7 cellular contexts compared by ENCODE assay signal in genomic region chr15:58603927-58604326, GRCh38.
DNase-seq lines count a peak whose midpoint lies in the region; TF ChIP-seq lines count a peak whose summit lies in the region.
"Not testable (repeated sequence)": the region's sequence is repeated elsewhere in the genome, so short reads cannot be mapped to it uniquely, and the experiment has no call there.

No MANE protein-coding gene starts in this region.

- TF ChIP-seq EP300 in stomach (IDR thresholded peaks at IDR 0.05), result not testable (repeated sequence)

- H3K27ac ChIP-seq in C4-2B (peak overlapping the region; percentile 98), VCaP (peak overlapping the region; percentile 63), breast epithelium (peak overlapping the region; percentile 59 to 67), esophagus squamous epithelium (peak overlapping the region in 3 of 4 donors; percentile 56 to 67 (median 59)), stomach (peak overlapping the region; percentile 22 to 75 (median 64))

- 0 out of 2 replicates have a peak overlapping the region, but pooled peaks have one; percentile 18 for H3K4me3 ChIP-seq in LNCaP clone FGC (ENCODE audit: low read depth, low read length)
- H3K4me3 ChIP-seq in breast epithelium; esophagus squamous epithelium; mucosa of stomach (ENCODE audit: low read length); stomach: not testable (repeated sequence)

- not testable (repeated sequence) for H3K27me3 ChIP-seq in breast epithelium; esophagus squamous epithelium; mucosa of stomach (ENCODE audit: control insufficient read depth, insufficient read depth, low read length); stomach

- not testable (repeated sequence) for TF ChIP-seq POLR2A in breast epithelium (IDR thresholded peaks at IDR 0.05); esophagus squamous epithelium (IDR thresholded peaks at IDR 0.05); stomach (IDR thresholded peaks at IDR 0.05)

- DNase-seq in LNCaP clone FGC (ENCODE audit: low read depth); breast epithelium (ENCODE audit: low spot score in 2 of 2); esophagus squamous epithelium (lab: John Stamatoyannopoulos, UW); stomach: not testable (repeated sequence)

- not testable (repeated sequence) for H3K36me3 ChIP-seq in breast epithelium; mucosa of stomach (ENCODE audit: control insufficient read depth, insufficient read depth, low read length)
- H3K36me3 ChIP-seq in esophagus squamous epithelium, result peaks cover 0 to 49% (median 0%) of the 10 kb centered on the region in 3 donors
- peaks cover 0 to 22% (median 17%) of the 10 kb centered on the region in 4 donors for H3K36me3 ChIP-seq in stomach

- not testable (repeated sequence) for H3K9me3 ChIP-seq in breast epithelium; esophagus squamous epithelium; mucosa of stomach (ENCODE audit: control insufficient read depth, low read length); stomach

- H3K9ac ChIP-seq in mucosa of stomach (ENCODE audit: low read length), result peak overlapping the region; percentile 30

- 90 to 92% methylated on average over 8 of the region's 8 CpGs for WGBS in esophagus squamous epithelium, 2 donors
- 86 to 95% (median 92%) methylated on average over 8 of the region's 8 CpGs for WGBS in stomach, 5 donors

- intact Hi-C loops in breast epithelium (cut with DNase I; ENCODE audit: low total_unique reads); esophagus squamous epithelium (cut with DNase I); stomach (cut with DNase I; ENCODE audit: low total_unique reads): not testable (repeated sequence)

- TF ChIP-seq CTCF in C4-2B (conservative IDR thresholded peaks at IDR 0.05); LNCaP clone FGC (IDR thresholded peaks at IDR 0.05; ENCODE audit: control insufficient read depth, extremely low read depth, insufficient read depth); VCaP (conservative IDR thresholded peaks at IDR 0.05); breast epithelium (IDR thresholded peaks at IDR 0.05); esophagus squamous epithelium (IDR thresholded peaks at IDR 0.05); stomach (IDR thresholded peaks at IDR 0.05): not testable (repeated sequence)

- H3K4me1 ChIP-seq in breast epithelium, result not testable (repeated sequence)
- H3K4me1 ChIP-seq in esophagus squamous epithelium (peaks cover 0 to 14% (median 3%) of the 10 kb centered on the region in 3 donors), mucosa of stomach (ENCODE audit: control insufficient read depth, insufficient read depth, low read length) (peaks cover 36% of the 10 kb centered on the region), stomach (peaks cover 0 to 10% (median 10%) of the 10 kb centered on the region in 4 donors)
